In genomic region chr6:83096791-83097190, GRCh38 we compare ENCODE assay signal across 25 cellular contexts. TPM values are rescaled to one million over a fixed set of nuclear protein-coding genes. Genes with fewer than 3 reads are reported as not detected.
DNase-seq lines count a peak whose midpoint lies in the region; TF ChIP-seq lines count a peak whose summit lies in the region.
"Had no signal": no experiment of that assay in that cellular context is flagged by ENCODE, and none has a peak within 500 bp of the region (broad histone marks: within the 10 kb centered on the region; RNA-seq: fewer than 3 reads in every experiment).

No MANE protein-coding gene starts in this region.

- no peak overlapping the region for H2AFZ ChIP-seq in OCI-LY7 (ENCODE audit: low read length)

- intact Hi-C loops in activated T-helper 1 cell treated with anti-CD3 and anti-CD28 coated beads, Interleukin-12 subunit alpha, Interleukin-12 subunit beta, Interleukin-2, Interleukin-4 antibody, amounts not matched to agents 30 ng/mL and 10 ng/mL and 1 ng/mL, durations not matched to agents 14 hours and 24 hours and 36 hours (cut with micrococcal nuclease): no loop called here
- intact Hi-C loops in OCI-LY7 (cut with micrococcal nuclease; ENCODE audit: unreplicated experiment): no loop called here

- H3K27me3 Mint-ChIP-seq in activated T-helper 1 cell treated with anti-CD3 and anti-CD28 coated beads, Interleukin-12 subunit alpha, Interleukin-12 subunit beta, Interleukin-2, Interleukin-4 antibody, amounts not matched to agents 30 ng/mL and 10 ng/mL and 1 ng/mL, durations not matched to agents 14 hours and 24 hours and 36 hours (ENCODE audit: insufficient read depth): no peaks in the 10 kb centered on the region
- H3K27me3 Mint-ChIP-seq: activated naive CD4-positive, alpha-beta T cell treated with anti-CD3 and anti-CD28 coated beads, Interleukin-2, amount 10 ng/mL, durations not matched to agents 7 days and 5 days; B cell; effector memory CD8-positive, alpha-beta T cell; progenitor cell of endocrine pancreas; T-cell had no signal

- H3K9me3 ChIP-seq in skeletal muscle satellite cell (replicated peaks; ENCODE audit: low read length) (no peaks in the 10 kb centered on the region), Peyer's patch (no peaks in the 10 kb centered on the region), OCI-LY7 (ENCODE audit: low read length) (0 out of 2 replicates have a peak, but pooled peaks cover 3% of the 10 kb centered on the region)
- H3K9me3 ChIP-seq: ascending aorta had no signal

- H3K36me3 ChIP-seq in skeletal muscle satellite cell (ENCODE audit: insufficient read depth, low read length): no peaks in the 10 kb centered on the region
- H3K36me3 ChIP-seq in Peyer's patch: peaks cover 0 to 11% (median 0%) of the 10 kb centered on the region in 3 donors
- H3K36me3 ChIP-seq in OCI-LY7 (ENCODE audit: insufficient read depth, low read length): peaks cover 26% of the 10 kb centered on the region
- H3K36me3 ChIP-seq: ascending aorta had no signal

- POLR2A ChIA-PET in OCI-LY7 (lab: Charles Lee): interaction anchor here (0.7 to 1.1 kb wide), 2 partner anchors 13 to 30 kb away, joined by 3 read pairs; no protein-coding TSS in a partner anchor

- DNase-seq in GM03348 (ENCODE audit: low spot score): peak; percentile 54
- peak; percentile 25 for DNase-seq in amniotic stem cell (lab: John Stamatoyannopoulos, UW)
- DNase-seq in hepatic stellate cell (ENCODE audit: low spot score): peak; percentile 9
- DNase-seq in Peyer's patch: no peak
- no peak for DNase-seq in activated T-helper 1 cell treated with anti-CD3 and anti-CD28 coated beads, Interleukin-12 subunit alpha, Interleukin-12 subunit beta, Interleukin-2, Interleukin-4 antibody, amounts not matched to agents 30 ng/mL and 10 ng/mL and 1 ng/mL, durations not matched to agents 14 hours and 24 hours and 36 hours (ENCODE audit: low spot score)
- DNase-seq in OCI-LY7 (ENCODE audit: low spot score): no peak
- DNase-seq: activated CD4-positive, alpha-beta T cell treated with anti-CD3 and anti-CD28 coated beads for 4 hours; activated naive CD4-positive, alpha-beta T cell treated with anti-CD3 and anti-CD28 coated beads, Interleukin-2, amount 10 ng/mL, durations not matched to agents 7 days and 5 days; activated T-cell treated with anti-CD3 and anti-CD28 coated beads, Interleukin-2, amount 50 U/mL, for 72 hours; DMS79 treated with DMSO at 0.1 percent for 48 hours; effector memory CD8-positive, alpha-beta T cell; midbrain; NCI-H1105; NCI-H2029; NCI-H345; NCI-H774; nephron progenitor cell; OCI-M1; SIG-M5; T-cell had no signal

- BruUV-seq in OCI-LY7 (replicated peaks; lab: Mats Ljungman, UMichigan): no TSS peak

- no peak overlapping the region for H3K27ac ChIP-seq in Peyer's patch
- no peak overlapping the region for H3K27ac ChIP-seq in OCI-LY7 (ENCODE audit: low read depth, low read length, poor library complexity, severe bottlenecking)
- H3K27ac ChIP-seq: ascending aorta, HL-60 had no signal

- TF ChIP-seq POLR2A in Peyer's patch (IDR thresholded peaks at IDR 0.05): no peak

- H3K4me3 ChIP-seq in skeletal muscle satellite cell (ENCODE audit: low read length) (no peak overlapping the region), Peyer's patch (no peak overlapping the region), OCI-LY7 (ENCODE audit: low read depth, low read length, poor library complexity, severe bottlenecking) (no peak overlapping the region)
- H3K4me3 ChIP-seq: ascending aorta had no signal

- TF ChIP-seq CTCF in Peyer's patch (IDR thresholded peaks at IDR 0.05) (no peak), OCI-LY7 (conservative IDR thresholded peaks at IDR 0.05; ENCODE audit: low read length) (no peak)

- peaks cover 9% of the 10 kb centered on the region; the same call in 1 of the 2 replicates for H4K20me1 ChIP-seq in OCI-LY7 (ENCODE audit: insufficient read depth, low read length)

- no peak overlapping the region for H3K4me3 Mint-ChIP-seq in activated T-helper 1 cell treated with anti-CD3 and anti-CD28 coated beads, Interleukin-12 subunit alpha, Interleukin-12 subunit beta, Interleukin-2, Interleukin-4 antibody, amounts not matched to agents 30 ng/mL and 10 ng/mL and 1 ng/mL, durations not matched to agents 14 hours and 24 hours and 36 hours
- H3K4me3 Mint-ChIP-seq: activated naive CD4-positive, alpha-beta T cell treated with anti-CD3 and anti-CD28 coated beads, Interleukin-2, amount 10 ng/mL, durations not matched to agents 7 days and 5 days; activated T-cell treated with anti-CD3 and anti-CD28 coated beads, Interleukin-2, amount 50 U/mL, for 72 hours; B cell; effector memory CD8-positive, alpha-beta T cell; nephron progenitor cell; T-cell had no signal

- no peaks in the 10 kb centered on the region for H3K9me2 ChIP-seq in OCI-LY7 (ENCODE audit: insufficient read depth, low read length)

- peaks cover 17% of the 10 kb centered on the region for H3K4me1 ChIP-seq in skeletal muscle satellite cell (ENCODE audit: control insufficient read depth, insufficient read depth, low read length)
- no peaks in the 10 kb centered on the region for H3K4me1 ChIP-seq in Peyer's patch
- H3K4me1 ChIP-seq in OCI-LY7 (ENCODE audit: insufficient read depth, low read length, poor library complexity, severe bottlenecking): no peaks in the 10 kb centered on the region
- H3K4me1 ChIP-seq: ascending aorta had no signal

- H3K9me3 Mint-ChIP-seq in activated T-helper 1 cell treated with anti-CD3 and anti-CD28 coated beads, Interleukin-12 subunit alpha, Interleukin-12 subunit beta, Interleukin-2, Interleukin-4 antibody, amounts not matched to agents 30 ng/mL and 10 ng/mL and 1 ng/mL, durations not matched to agents 14 hours and 24 hours and 36 hours: no peaks in the 10 kb centered on the region
- H3K9me3 Mint-ChIP-seq: activated naive CD4-positive, alpha-beta T cell treated with anti-CD3 and anti-CD28 coated beads, Interleukin-2, amount 10 ng/mL, durations not matched to agents 7 days and 5 days; effector memory CD8-positive, alpha-beta T cell; nephron progenitor cell had no signal

- no peaks in the 10 kb centered on the region for H3K4me1 Mint-ChIP-seq in activated T-helper 1 cell treated with anti-CD3 and anti-CD28 coated beads, Interleukin-12 subunit alpha, Interleukin-12 subunit beta, Interleukin-2, Interleukin-4 antibody, amounts not matched to agents 30 ng/mL and 10 ng/mL and 1 ng/mL, durations not matched to agents 14 hours and 24 hours and 36 hours (ENCODE audit: low read depth)
- H3K4me1 Mint-ChIP-seq: activated naive CD4-positive, alpha-beta T cell treated with anti-CD3 and anti-CD28 coated beads, Interleukin-2, amount 10 ng/mL, durations not matched to agents 7 days and 5 days; nephron progenitor cell had no signal

- H3K36me3 Mint-ChIP-seq in activated T-helper 1 cell treated with anti-CD3 and anti-CD28 coated beads, Interleukin-12 subunit alpha, Interleukin-12 subunit beta, Interleukin-2, Interleukin-4 antibody, amounts not matched to agents 30 ng/mL and 10 ng/mL and 1 ng/mL, durations not matched to agents 14 hours and 24 hours and 36 hours (ENCODE audit: low read depth): peaks cover 6% of the 10 kb centered on the region

- H3K79me2 ChIP-seq in OCI-LY7 (ENCODE audit: insufficient read depth, low read depth, low read length): no peaks in the 10 kb centered on the region

- no peak overlapping the region for H3K9ac ChIP-seq in skeletal muscle satellite cell (ENCODE audit: low read depth, low read length)

- CTCF ChIA-PET in OCI-LY7 (lab: Charles Lee; ENCODE audit: unreplicated experiment): no interaction called here

- H3K4me2 ChIP-seq in skeletal muscle satellite cell (ENCODE audit: low read length): peak overlapping the region; percentile 23
- no peak overlapping the region for H3K4me2 ChIP-seq in OCI-LY7 (ENCODE audit: low read length)

- H3K27me3 ChIP-seq in skeletal muscle satellite cell (ENCODE audit: control insufficient read depth, insufficient read depth, low read length) (no peaks in the 10 kb centered on the region), Peyer's patch (no peaks in the 10 kb centered on the region)
- H3K27me3 ChIP-seq: ascending aorta had no signal

- H3K27ac Mint-ChIP-seq in activated T-helper 1 cell treated with anti-CD3 and anti-CD28 coated beads, Interleukin-12 subunit alpha, Interleukin-12 subunit beta, Interleukin-2, Interleukin-4 antibody, amounts not matched to agents 30 ng/mL and 10 ng/mL and 1 ng/mL, durations not matched to agents 14 hours and 24 hours and 36 hours: no peak overlapping the region
- H3K27ac Mint-ChIP-seq: activated naive CD4-positive, alpha-beta T cell treated with anti-CD3 and anti-CD28 coated beads, Interleukin-2, amount 10 ng/mL, durations not matched to agents 7 days and 5 days; activated T-cell treated with anti-CD3 and anti-CD28 coated beads, Interleukin-2, amount 50 U/mL, for 72 hours; B cell; effector memory CD8-positive, alpha-beta T cell; nephron progenitor cell; T-cell had no signal

RNA-seq across cellular contexts. Expression of gene DOP1A, which starts 29.3 kb away (rescaled TPM):
- 17.7 and 18.5 TPM in 2 replicates for total RNA-seq in skeletal muscle satellite cell (2012; rRNA removed)
- 10 to 100 TPM; 52.5 to 59.9 (median 58.0) TPM for total RNA-seq in Peyer's patch
- 6.7 and 7.1 TPM in 2 replicates for total RNA-seq in activated T-helper 1 cell treated with anti-CD3 and anti-CD28 coated beads, Interleukin-12 subunit alpha, Interleukin-12 subunit beta, Interleukin-2, Interleukin-4 antibody, amounts not matched to agents 30 ng/mL and 10 ng/mL and 1 ng/mL, durations not matched to agents 14 hours and 24 hours and 36 hours
- 21.4 and 25.6 TPM in 2 replicates for total RNA-seq in OCI-LY7 (2014; rRNA removed; shearing (Covaris generic))
- total RNA-seq in OCI-LY7 (2022): 24.4 and 25.2 TPM in 2 replicates

RNA-seq across cellular contexts. Expression of gene UBE3D, which starts 31.1 kb away (rescaled TPM):
- 5.8 and 9.4 TPM in 2 replicates for total RNA-seq in skeletal muscle satellite cell (2012; rRNA removed)
- total RNA-seq in Peyer's patch (10 to 100 TPM in 2 of 4 donors, 1 to 10 TPM in 2; 4.0 to 13.2 (median 9.5) TPM), OCI-LY7 (2022) (10.4 and 11.0 TPM in 2 replicates)
- total RNA-seq in activated T-helper 1 cell treated with anti-CD3 and anti-CD28 coated beads, Interleukin-12 subunit alpha, Interleukin-12 subunit beta, Interleukin-2, Interleukin-4 antibody, amounts not matched to agents 30 ng/mL and 10 ng/mL and 1 ng/mL, durations not matched to agents 14 hours and 24 hours and 36 hours: 8.3 and 8.6 TPM in 2 replicates
- total RNA-seq in OCI-LY7 (2014; rRNA removed; shearing (Covaris generic)): 14.9 and 15.1 TPM in 2 replicates

Comparison
In these comparisons a context has a peak if more than half of its experiments do, and no peak if none do; other contexts are left out.
1. DNase-seq: peak in GM03348 (single experiment), amniotic stem cell (single experiment) and hepatic stellate cell (single experiment); none in Peyer's patch (0 of 3), activated T-helper 1 cell treated with anti-CD3 and anti-CD28 coated beads, Interleukin-12 subunit alpha, Interleukin-12 subunit beta, Interleukin-2, Interleukin-4 antibody, amounts not matched to agents 30 ng/mL and 10 ng/mL and 1 ng/mL, durations not matched to agents 14 hours and 24 hours and 36 hours (single experiment) and OCI-LY7 (single experiment).